10 cellular contexts compared by ENCODE assay signal in genomic region chr5:5658226-5658625, GRCh38.
DNase-seq lines count a peak whose midpoint lies in the region; ATAC-seq and TF ChIP-seq lines count a peak whose summit lies in the region.
"Had no signal": no experiment of that assay in that cellular context is flagged by ENCODE, and none has a peak within 500 bp of the region (broad histone marks: within the 10 kb centered on the region; RNA-seq: fewer than 3 reads in every experiment).

No MANE protein-coding gene starts in this region.

- H3K27me3 ChIP-seq in upper lobe of right lung (no peaks in the 10 kb centered on the region), prostate gland (replicated peaks; ENCODE audit: insufficient read depth) (no peaks in the 10 kb centered on the region)

- H3K4me1 ChIP-seq in upper lobe of right lung, result no peaks in the 10 kb centered on the region
- H3K4me1 ChIP-seq in prostate gland (replicated peaks), result no peaks in the 10 kb centered on the region

- no peak for TF ChIP-seq POLR2A in prostate gland (IDR thresholded peaks at IDR 0.05)

- H3K27ac ChIP-seq in upper lobe of right lung, result no peak overlapping the region
- no peak overlapping the region for H3K27ac ChIP-seq in prostate gland

- intact Hi-C loops in upper lobe of right lung (cut with DNase I) (no loop called here), prostate gland (cut with DNase I) (loop anchor here (10.0 kb wide), 1 partner anchor 83 kb away; no protein-coding TSS in a partner anchor)

- H3K36me3 ChIP-seq in upper lobe of right lung (no peaks in the 10 kb centered on the region), prostate gland (no peaks in the 10 kb centered on the region)

- WGBS in prostate gland, result 22% methylated on average over 4 of the region's 4 CpGs

- ATAC-seq in GM21717 (IDR thresholded peaks at IDR 0.05; ENCODE audit: unreplicated experiment) (peak; percentile 93), upper lobe of right lung (peak; percentile 94)
- ATAC-seq: activated CD8-positive, alpha-beta memory T cell treated with anti-CD3 and anti-CD28 coated beads, Interleukin-2, amount 10 ng/mL, durations not matched to agents 7 days and 5 days had no signal

- H3K9me3 ChIP-seq in upper lobe of right lung (no peaks in the 10 kb centered on the region), prostate gland (no peaks in the 10 kb centered on the region)

- in situ Hi-C loops in astrocyte of the cerebellum (cut with HindIII; ENCODE audit: low sequenced_read_pairs), result no loop called here

- DNase-seq in astrocyte of the cerebellum (ENCODE audit: low read depth) (peak; percentile 63), iris pigment epithelial cell (ENCODE audit: low read depth) (peak; percentile 14), upper lobe of right lung (no peak), T-helper 1 cell (no peak), CD1c-positive myeloid dendritic cell (ENCODE audit: extremely low spot score) (no peak), SKM-1 treated with dmso at 0.1 percent for 144 hours (lab: John Stamatoyannopoulos, UW; ENCODE audit: unreplicated experiment) (no peak), prostate gland (ENCODE audit: low spot score) (no peak)
- DNase-seq: activated CD8-positive, alpha-beta memory T cell treated with anti-CD3 and anti-CD28 coated beads, Interleukin-2, amount 10 ng/mL, durations not matched to agents 7 days and 5 days; Karpas-422 had no signal

- TF ChIP-seq CTCF in astrocyte of the cerebellum (IDR thresholded peaks at IDR 0.05; ENCODE audit: low read depth, low read length, missing control alignments) (no peak), upper lobe of right lung (IDR thresholded peaks at IDR 0.05) (no peak), prostate gland (IDR thresholded peaks at IDR 0.05) (no peak)

- H3K4me3 ChIP-seq in astrocyte of the cerebellum (ENCODE audit: low read depth, low read length) (no peak overlapping the region), upper lobe of right lung (no peak overlapping the region), prostate gland (no peak overlapping the region)

Comparison
In these comparisons a context has a peak if more than half of its experiments do, and no peak if none do; other contexts are left out.
1. DNase-seq: peak in astrocyte of the cerebellum (single experiment) and iris pigment epithelial cell (single experiment); none in upper lobe of right lung (single experiment), T-helper 1 cell (0 of 5), CD1c-positive myeloid dendritic cell (single experiment), SKM-1 treated with dmso at 0.1 percent for 144 hours (single experiment) and prostate gland (single experiment).